Comparison of ENCODE assay signal across 12 cellular contexts in the genomic region with DNA sequence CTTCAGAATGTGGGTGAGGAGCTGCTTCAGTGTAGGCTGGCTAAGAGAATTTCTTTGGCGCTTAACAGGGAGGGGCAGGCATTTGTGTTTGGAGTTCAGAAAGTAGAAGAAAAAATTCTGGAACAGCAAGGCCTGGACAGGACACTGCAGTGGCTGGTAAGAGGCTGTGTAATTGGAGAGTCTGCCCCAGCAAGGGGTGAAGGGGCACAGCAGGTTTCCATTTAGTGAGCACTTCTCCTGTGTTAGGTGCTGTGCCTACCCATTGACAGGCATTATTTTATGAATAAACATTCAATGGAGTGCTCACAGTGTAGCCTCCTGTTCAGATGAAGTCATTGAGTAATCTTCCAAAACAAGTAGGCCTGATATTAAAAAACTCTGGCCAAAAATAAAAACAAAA. TPM values are rescaled to one million over a fixed set of nuclear protein-coding genes. Genes with fewer than 3 reads are reported as not detected.
"Had no signal": no experiment of that assay in that cellular context is flagged by ENCODE, and none has a peak within 500 bp of the region (broad histone marks: within the 10 kb centered on the region; RNA-seq: fewer than 3 reads in every experiment).

No MANE protein-coding gene starts in this region.

- ATAC-seq: activated CD4-positive, alpha-beta T cell treated with anti-CD3 and anti-CD28 coated beads for 36 hours; effector memory CD8-positive, alpha-beta T cell; left cardiac atrium; naive thymus-derived CD8-positive, alpha-beta T cell; stimulated activated naive CD8-positive, alpha-beta T cell treated with anti-CD3 and anti-CD28 coated beads, Interleukin-15, Interleukin-2, amounts not matched to agents 100 U/mL and 50 U/mL, for 24 hours had no signal

- H3K27ac Mint-ChIP-seq: activated CD4-positive, alpha-beta memory T cell treated with anti-CD3 and anti-CD28 coated beads for 36 hours; activated CD4-positive, alpha-beta T cell treated with anti-CD3 and anti-CD28 coated beads for 36 hours; activated naive CD8-positive, alpha-beta T cell treated with anti-CD3 and anti-CD28 coated beads for 36 hours; effector memory CD8-positive, alpha-beta T cell; naive thymus-derived CD8-positive, alpha-beta T cell had no signal

- H3K36me3 Mint-ChIP-seq: activated CD4-positive, alpha-beta memory T cell treated with anti-CD3 and anti-CD28 coated beads for 36 hours; activated naive CD8-positive, alpha-beta T cell treated with anti-CD3 and anti-CD28 coated beads for 36 hours; naive thymus-derived CD8-positive, alpha-beta T cell had no signal

- H3K9me3 Mint-ChIP-seq: activated CD4-positive, alpha-beta memory T cell treated with anti-CD3 and anti-CD28 coated beads for 36 hours; activated naive CD8-positive, alpha-beta T cell treated with anti-CD3 and anti-CD28 coated beads for 36 hours; effector memory CD8-positive, alpha-beta T cell; naive thymus-derived CD8-positive, alpha-beta T cell had no signal

- H3K4me1 Mint-ChIP-seq: activated CD4-positive, alpha-beta T cell treated with anti-CD3 and anti-CD28 coated beads for 36 hours; activated naive CD8-positive, alpha-beta T cell treated with anti-CD3 and anti-CD28 coated beads for 36 hours; naive thymus-derived CD8-positive, alpha-beta T cell had no signal

- H3K4me3 Mint-ChIP-seq: activated CD4-positive, alpha-beta memory T cell treated with anti-CD3 and anti-CD28 coated beads for 36 hours; activated CD4-positive, alpha-beta T cell treated with anti-CD3 and anti-CD28 coated beads for 36 hours; activated naive CD8-positive, alpha-beta T cell treated with anti-CD3 and anti-CD28 coated beads for 36 hours; effector memory CD8-positive, alpha-beta T cell; naive thymus-derived CD8-positive, alpha-beta T cell had no signal

- DNase-seq: activated CD4-positive, alpha-beta memory T cell treated with anti-CD3 and anti-CD28 coated beads for 36 hours; activated CD4-positive, alpha-beta T cell treated with anti-CD3 and anti-CD28 coated beads for 36 hours; activated naive CD8-positive, alpha-beta T cell treated with anti-CD3 and anti-CD28 coated beads for 36 hours; amniotic stem cell; effector memory CD8-positive, alpha-beta T cell; esophagus squamous epithelium; left cardiac atrium; mesendoderm; naive thymus-derived CD8-positive, alpha-beta T cell; stimulated activated CD4-positive, alpha-beta T cell treated with anti-CD3 and anti-CD28 coated beads, Interleukin-2, amount 100 ng/mL, for 24 hours; stimulated activated naive CD8-positive, alpha-beta T cell treated with anti-CD3 and anti-CD28 coated beads, Interleukin-15, Interleukin-2, amounts not matched to agents 100 U/mL and 50 U/mL, for 24 hours; uterus had no signal

RNA-seq across cellular contexts. Expression of a gene that starts 10.7 kb away (rescaled TPM):
- total RNA-seq: activated CD4-positive, alpha-beta memory T cell treated with anti-CD3 and anti-CD28 coated beads for 36 hours; activated CD4-positive, alpha-beta T cell treated with anti-CD3 and anti-CD28 coated beads for 36 hours; activated naive CD8-positive, alpha-beta T cell treated with anti-CD3 and anti-CD28 coated beads for 36 hours; naive thymus-derived CD8-positive, alpha-beta T cell had no signal
